12 cellular contexts compared by ENCODE assay signal in genomic region chr12:120901818-120902217, GRCh38. TPM values are rescaled to one million over a fixed set of nuclear protein-coding genes. Genes with fewer than 3 reads are reported as not detected.
DNase-seq lines count a peak whose midpoint lies in the region; ATAC-seq, FAIRE-seq and TF ChIP-seq lines count a peak whose summit lies in the region.
"Had no signal": no experiment of that assay in that cellular context is flagged by ENCODE, and none has a peak within 500 bp of the region (broad histone marks: within the 10 kb centered on the region; RNA-seq: fewer than 3 reads in every experiment).

No MANE protein-coding gene starts in this region.

- POLR2A ChIA-PET in HepG2 (lab: Yijun Ruan, JAX), result no interaction called here

- H3K27ac Mint-ChIP-seq in T-helper 17 cell, result no peak overlapping the region

- whole genome bisulfite sequencing in HepG2 (ENCODE audit: low lambda C conversion rate), result 83% methylated on average over 4 of the region's 4 CpGs
- 72% methylated on average over 4 of the region's 4 CpGs for WGBS in right lobe of liver (ENCODE audit: insufficient coverage, low coverage, low lambda C conversion rate, missing lambda C conversion rate)
- 78% methylated on average over 4 of the region's 4 CpGs for WGBS in hepatocyte (ENCODE audit: low lambda C conversion rate, missing lambda C conversion rate)

- CTCF ChIA-PET in HepG2 (lab: Yijun Ruan, JAX; ENCODE audit: low intra/inter-chr PET ratio, low total read pairs), result no interaction called here

- H3K27ac ChIP-seq in HepG2 (ENCODE audit: extremely low read length, insufficient read depth, low read length), result no peak overlapping the region
- H3K27ac ChIP-seq in right lobe of liver, result no peak overlapping the region
- no peak overlapping the region for H3K27ac ChIP-seq in hepatocyte

- no peak for TF ChIP-seq EP300 in HepG2 (IDR thresholded peaks at IDR 0.05; ENCODE audit: low read depth in 2 of 2, low read length in 2 of 2)
- TF ChIP-seq EP300 in HepG2 (CRISPR knock-in tag; IDR thresholded peaks at IDR 0.05; ENCODE audit: borderline replicate concordance), result no peak

- H3K4me2 ChIP-seq in HepG2 (ENCODE audit: low read depth, low read length) (peak overlapping the region; percentile 82), hepatocyte (peak overlapping the region; percentile 97)

- H3K36me3 Mint-ChIP-seq in T-helper 17 cell (ENCODE audit: low read depth), result peaks cover 3% of the 10 kb centered on the region

- in situ Hi-C loops in HepG2 (cut with HindIII; ENCODE audit: extremely low pct_ligation_motif_present, low pct_unique_long_range_greater_than_20kb), result no loop called here

- H3K9me2 ChIP-seq in hepatocyte (replicated peaks; ENCODE audit: insufficient read depth), result no peaks in the 10 kb centered on the region

- no peak for TF ChIP-seq RAD21 in HepG2 (CRISPR knock-in tag; IDR thresholded peaks at IDR 0.05)

- H3K9ac ChIP-seq in HepG2 (ENCODE audit: insufficient read depth, low read depth, low read length), result no peak overlapping the region

- DNase-seq in HepG2 (ENCODE audit: low spot score) (no peak), right lobe of liver (no peak), T-helper 17 cell (no peak), hepatocyte (ENCODE audit: low spot score) (no peak), hepatic stellate cell (ENCODE audit: low spot score) (no peak), Right ventricle myocardium inferior (ENCODE audit: missing footprints) (no peak)
- DNase-seq in stimulated activated CD4-positive, alpha-beta T cell treated with anti-CD3 and anti-CD28 coated beads, Interleukin-2, amount 100 ng/mL, for 24 hours, result no peak
- DNase-seq: activated effector memory CD4-positive, alpha-beta T cell treated with anti-CD3 and anti-CD28 coated beads, Interleukin-2, amount 50 U/mL, for 16 hours; cortex of kidney; heart right ventricle; midbrain had no signal

- TF ChIP-seq POLR2A in HepG2 (IDR thresholded peaks at IDR 0.05; ENCODE audit: insufficient read depth in 1 of 2, low read depth in 2 of 2, low read length in 2 of 2) (no peak), right lobe of liver (IDR thresholded peaks at IDR 0.05) (no peak)

- peak overlapping the region; percentile 43 for H3K4me3 Mint-ChIP-seq in T-helper 17 cell

- H3K4me3 ChIP-seq in HepG2 (replicated peaks in 1 of 3; ENCODE audit: insufficient read depth in 1 of 3, low read depth in 2 of 3, low read length in 3 of 3) (0 out of 6 replicates have a peak overlapping the region, but pooled peaks of 1 of the 3 experiments have one; percentile 97), right lobe of liver (no peak overlapping the region), hepatocyte (no peak overlapping the region)

- H3K9me3 ChIP-seq in HepG2 (ENCODE audit: low read length), result no peaks in the 10 kb centered on the region
- H3K9me3 ChIP-seq in right lobe of liver, result no peaks in the 10 kb centered on the region
- no peaks in the 10 kb centered on the region for H3K9me3 ChIP-seq in T-helper 17 cell (ENCODE audit: control insufficient read depth, low read length, poor library complexity, severe bottlenecking)
- H3K9me3 ChIP-seq in hepatocyte (ENCODE audit: low read depth), result no peaks in the 10 kb centered on the region
- H3K9me3 ChIP-seq: heart right ventricle had no signal

- H3K4me1 ChIP-seq in HepG2 (ENCODE audit: insufficient read depth, low read length) (peaks cover 39% of the 10 kb centered on the region), right lobe of liver (peaks cover 0 to 13% (median 0%) of the 10 kb centered on the region in 4 donors), hepatocyte (ENCODE audit: insufficient read depth) (peaks cover 12% of the 10 kb centered on the region)

- H3K27me3 Mint-ChIP-seq in T-helper 17 cell, result no peaks in the 10 kb centered on the region

- no peak for ATAC-seq in HepG2
- ATAC-seq in right lobe of liver, result no peak
- ATAC-seq in T-helper 17 cell, result no peak
- ATAC-seq in HG02588 (IDR thresholded peaks at IDR 0.05; ENCODE audit: unreplicated experiment), result no peak
- no peak for ATAC-seq in Right ventricle myocardium inferior
- ATAC-seq: heart right ventricle had no signal

- BruUV-seq in HepG2 (replicated peaks; lab: Mats Ljungman, UMichigan), result no TSS peak

- H3K27me3 ChIP-seq in HepG2 (ENCODE audit: control insufficient read depth in 1 of 2, insufficient read depth in 2 of 2, low read length in 2 of 2), result no peaks in the 10 kb centered on the region; a peak in 1 of 5 replicates
- no peaks in the 10 kb centered on the region for H3K27me3 ChIP-seq in right lobe of liver
- no peaks in the 10 kb centered on the region for H3K27me3 ChIP-seq in hepatocyte
- H3K27me3 ChIP-seq: heart right ventricle had no signal

- H2AFZ ChIP-seq in HepG2 (ENCODE audit: low read length) (no peak overlapping the region), hepatocyte (no peak overlapping the region)

- H3K79me2 ChIP-seq in HepG2 (ENCODE audit: insufficient read depth, low read length), result peaks cover 56% of the 10 kb centered on the region
- H3K79me2 ChIP-seq in hepatocyte, result peaks cover 70% of the 10 kb centered on the region

- FAIRE-seq in HepG2 (lab: Jason Lieb, UNC), result no peak

- H3K4me1 Mint-ChIP-seq in T-helper 17 cell, result peaks cover 37% of the 10 kb centered on the region

- H3K36me3 ChIP-seq in HepG2 (replicated peaks in 1 of 2; ENCODE audit: control insufficient read depth in 1 of 2, insufficient read depth in 2 of 2, low read length in 2 of 2) (peaks cover 0 to 6% of the 10 kb centered on the region in 2 experiments; a peak in 1 of 5 replicates), right lobe of liver (no peaks in the 10 kb centered on the region), hepatocyte (replicated peaks; ENCODE audit: insufficient read depth, low read depth) (no peaks in the 10 kb centered on the region)

- intact Hi-C loops in HepG2 (cut with micrococcal nuclease; ENCODE audit: unreplicated experiment), result loop anchor here (10.0 kb wide), 1 partner anchor 73 kb away; the partner anchor contains the start of gene HNF1A
- intact Hi-C loops in right lobe of liver (cut with DNase I), result no loop called here
- intact Hi-C loops in Right ventricle myocardium inferior (cut with DNase I), result loop anchor here (10.0 kb wide), 1 partner anchor 117 kb away; no protein-coding TSS in a partner anchor

- H4K20me1 ChIP-seq in HepG2 (ENCODE audit: insufficient read depth, low read length), result peaks cover 14% of the 10 kb centered on the region
- H4K20me1 ChIP-seq in hepatocyte (ENCODE audit: insufficient read depth, poor library complexity, severe bottlenecking), result peaks cover 63% of the 10 kb centered on the region

- TF ChIP-seq CTCF in HepG2 (CRISPR knock-in tag; IDR thresholded peaks at IDR 0.05) (no peak), right lobe of liver (IDR thresholded peaks at IDR 0.05) (no peak), hepatocyte (IDR thresholded peaks at IDR 0.05; ENCODE audit: poor library complexity) (no peak)

TF ChIP-seq in HepG2, 621 proteins besides CTCF, POLR2A, EP300 and RAD21 (continues in another document):
- TF ChIP-seq DR1 (CRISPR knock-in tag; IDR thresholded peaks at IDR 0.05) (no peak), ARID2 (CRISPR knock-in tag; IDR thresholded peaks at IDR 0.05; ENCODE audit: borderline replicate concordance) (no peak), TOE1 (CRISPR knock-in tag; IDR thresholded peaks at IDR 0.05) (no peak), ZNF674 (CRISPR knock-in tag; IDR thresholded peaks at IDR 0.05; ENCODE audit: low read depth) (no peak), ZNF530 (CRISPR knock-in tag; IDR thresholded peaks at IDR 0.05; ENCODE audit: low read depth) (no peak), SIN3B (IDR thresholded peaks at IDR 0.05; ENCODE audit: low read length) (no peak), KLF6 (CRISPR knock-in tag; IDR thresholded peaks at IDR 0.05) (no peak), MEIS2 (CRISPR knock-in tag; IDR thresholded peaks at IDR 0.05) (no peak), MZF1 (CRISPR knock-in tag; IDR thresholded peaks at IDR 0.05; ENCODE audit: borderline replicate concordance) (no peak), HHEX (CRISPR knock-in tag; IDR thresholded peaks at IDR 0.05) (no peak)

RNA-seq across cellular contexts. Expression of gene SPPL3, which starts 2.3 kb away (rescaled TPM):
- 6.6 and 9.1 TPM in 2 replicates for total RNA-seq in HepG2 (2016; rRNA removed; fragmentation: Illumina TruSeq; extraction: Trizol)
- total RNA-seq in HepG2 (2016; cell fraction: cytosol; rRNA removed; fragmentation: Illumina TruSeq; extraction: Trizol; ENCODE audit: low read depth), result 16.1 and 16.2 TPM in 2 replicates
- 5.8 and 9.4 TPM in 2 replicates for total RNA-seq in HepG2 (2016; cell fraction: insoluble cytoplasmic fraction; rRNA removed; fragmentation: Illumina TruSeq; extraction: Trizol)
- 9.0 and 12.3 TPM in 2 replicates for total RNA-seq in HepG2 (2016; cell fraction: membrane; rRNA removed; fragmentation: Illumina TruSeq; extraction: Trizol)
- 11.6 and 15.6 TPM in 2 replicates for total RNA-seq in HepG2 (2016; cell fraction: nucleus; rRNA removed; fragmentation: Illumina TruSeq; extraction: Trizol)
- 8.9 and 10.8 TPM in 2 replicates for polyA plus RNA-seq in HepG2 (2011; rRNA removed)
- polyA plus RNA-seq in HepG2 (2011; cell fraction: cytosol; rRNA removed), result 9.6 and 10.2 TPM in 2 replicates
- 8.3 and 9.2 TPM in 2 replicates for polyA plus RNA-seq in HepG2 (2011; cell fraction: nucleus; rRNA removed)
- polyA plus RNA-seq in HepG2 (2012), result 15.1 and 20.8 TPM in 2 replicates
- polyA plus RNA-seq in HepG2 (2016; cell fraction: cytosol; fragmentation: Illumina TruSeq; extraction: Trizol; ENCODE audit: low read depth), result 10.5 and 11.9 TPM in 2 replicates
- 20.3 and 26.4 TPM in 2 replicates for polyA plus RNA-seq in HepG2 (2016; cell fraction: insoluble cytoplasmic fraction; fragmentation: Illumina TruSeq; extraction: Trizol; ENCODE audit: low read depth)
- polyA plus RNA-seq in HepG2 (2016; cell fraction: membrane; fragmentation: Illumina TruSeq; extraction: Trizol; ENCODE audit: low read depth), result 27.5 and 28.3 TPM in 2 replicates
- 33.3 and 34.0 TPM in 2 replicates for polyA plus RNA-seq in HepG2 (2016; cell fraction: nucleus; fragmentation: Illumina TruSeq; extraction: Trizol; ENCODE audit: insufficient read depth, low read depth)
- polyA minus RNA-seq in HepG2 (2011; rRNA and poly(A)+ RNA removed; ENCODE audit: low replicate concordance), result 42.1 and 63.4 TPM in 2 replicates
- polyA minus RNA-seq in HepG2 (2011; cell fraction: cytosol; rRNA and poly(A)+ RNA removed), result 18.7 and 19.3 TPM in 2 replicates
- 14.2 and 16.1 TPM in 2 replicates for polyA minus RNA-seq in HepG2 (2011; cell fraction: nucleus; rRNA and poly(A)+ RNA removed)
- 10 to 100 TPM; 10.7 to 26.6 (median 16.9) TPM for total RNA-seq in right lobe of liver
- 10 to 100 TPM; 44.6 to 60.7 TPM for total RNA-seq in T-helper 17 cell
- total RNA-seq in hepatocyte, result 20.0 and 28.9 TPM in 2 replicates
- 67.3 and 67.5 TPM in 2 replicates for polyA plus RNA-seq in hepatocyte
- 30.4 TPM for total RNA-seq in Right ventricle myocardium inferior

Comparison
In these comparisons a context has a peak if more than half of its experiments do, and no peak if none do; other contexts are left out.
1. intact Hi-C loops: an anchor here in HepG2 (10.0 kb wide) and Right ventricle myocardium inferior (10.0 kb wide); none called in right lobe of liver.